In genomic region chr14:94875256-94875655, GRCh38 we compare ENCODE assay signal across 8 cellular contexts.
"Had no signal": no experiment of that assay in that cellular context is flagged by ENCODE, and none has a peak within 500 bp of the region (broad histone marks: within the 10 kb centered on the region; RNA-seq: fewer than 3 reads in every experiment).

No MANE protein-coding gene starts in this region.

- ATAC-seq: K562 had no signal

- H3K4me3 ChIP-seq: K562 had no signal

- H3K4me3 Mint-ChIP-seq: IgD-negative memory B cell had no signal

- H3K27ac ChIP-seq: HL-60, KMS-11 had no signal

- H3K9me3 Mint-ChIP-seq: IgD-negative memory B cell had no signal

- H3K4me2 ChIP-seq: KMS-11 had no signal

- H3K27ac Mint-ChIP-seq: IgD-negative memory B cell had no signal

- FAIRE-seq: HTR-8/SVneo, K562 had no signal

- H3K4me1 Mint-ChIP-seq: IgD-negative memory B cell had no signal

- H3K9ac ChIP-seq: KMS-11 had no signal

- DNase-seq: IMR-90, KBM-7, KG1 had no signal

- H3K36me3 Mint-ChIP-seq: IgD-negative memory B cell had no signal
